1 cellular context compared by ENCODE assay signal in the genomic region with DNA sequence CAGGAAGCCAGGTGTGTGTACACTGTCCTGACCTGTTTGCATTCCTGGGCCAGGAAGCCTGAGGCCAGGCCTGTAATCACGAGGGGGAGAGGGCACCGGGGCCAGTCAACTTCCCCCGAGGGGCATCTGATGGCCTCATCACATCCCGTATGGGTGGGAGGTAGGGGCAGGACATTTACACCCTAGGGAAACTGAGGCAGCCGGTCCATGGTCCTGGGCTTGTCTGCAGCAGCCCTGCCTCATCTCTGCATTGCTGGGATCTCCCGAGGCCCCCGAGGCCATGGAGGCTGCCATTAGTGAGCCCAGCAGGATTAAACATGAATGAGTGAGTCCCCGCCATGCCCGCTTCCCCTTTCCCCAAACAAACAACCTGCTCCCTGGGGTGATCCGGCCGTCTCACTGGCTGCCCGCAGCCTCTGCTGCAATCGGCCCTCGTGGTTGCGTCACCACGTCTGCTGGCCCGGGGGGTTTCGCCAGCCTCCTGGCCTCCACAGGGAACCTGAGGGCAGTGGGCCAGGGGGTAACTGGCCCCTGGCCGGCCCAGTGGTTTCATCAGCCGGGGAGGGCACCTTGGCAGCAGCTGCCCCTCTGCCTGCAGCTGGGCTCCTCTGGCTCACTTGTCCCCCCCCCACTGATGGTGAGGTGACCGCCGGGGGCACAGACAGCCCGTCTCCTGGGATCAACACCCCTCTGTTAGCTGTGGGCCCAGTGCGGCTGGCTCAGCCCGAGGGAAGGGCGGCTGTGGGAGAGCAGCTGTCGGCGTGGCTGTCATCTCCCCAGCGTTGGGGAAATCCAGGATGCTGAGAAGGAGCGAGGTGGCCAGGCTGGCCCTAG.
TF ChIP-seq lines count a peak whose summit lies in the region.

No MANE protein-coding gene starts in this region.

TF ChIP-seq in HepG2, 621 proteins besides CTCF, POLR2A, EP300 and RAD21 (continued from another document and continues in another):
- TF ChIP-seq, protein P1, sequence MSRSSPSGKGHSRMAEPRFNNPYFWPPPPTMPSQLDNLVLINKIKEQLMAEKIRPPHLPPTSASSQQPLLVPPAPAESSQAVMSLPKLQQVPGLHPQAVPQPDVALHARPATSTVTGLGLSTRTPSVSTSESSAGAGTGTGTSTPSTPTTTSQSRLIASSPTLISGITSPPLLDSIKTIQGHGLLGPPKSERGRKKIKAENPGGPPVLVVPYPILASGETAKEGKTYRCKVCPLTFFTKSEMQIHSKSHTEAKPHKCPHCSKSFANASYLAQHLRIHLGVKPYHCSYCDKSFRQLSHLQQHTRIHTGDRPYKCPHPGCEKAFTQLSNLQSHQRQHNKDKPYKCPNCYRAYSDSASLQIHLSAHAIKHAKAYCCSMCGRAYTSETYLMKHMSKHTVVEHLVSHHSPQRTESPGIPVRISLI (CRISPR knock-in tag; IDR thresholded peaks at IDR 0.05; ENCODE audit: borderline replicate concordance) = no peak
- TF ChIP-seq TARDBP (CRISPR knock-in tag; IDR thresholded peaks at IDR 0.05) (peak; percentile 97), IRF9 (CRISPR knock-in tag; IDR thresholded peaks at IDR 0.05; ENCODE audit: borderline replicate concordance) (peak; percentile 2; the same call in 1 of the 2 replicates), MTA3 (CRISPR knock-in tag; IDR thresholded peaks at IDR 0.05) (no peak), HNF4A (CRISPR knock-in tag; IDR thresholded peaks at IDR 0.05) (peak; percentile 83), TFDP1 (CRISPR knock-in tag; IDR thresholded peaks at IDR 0.05; ENCODE audit: borderline replicate concordance) (peak; percentile 83), MIER3 (CRISPR knock-in tag; IDR thresholded peaks at IDR 0.05; ENCODE audit: borderline replicate concordance) (no peak; the same call in 1 of the 2 replicates), ZFP91 (CRISPR knock-in tag; IDR thresholded peaks at IDR 0.05; ENCODE audit: borderline replicate concordance) (peak; percentile 89), CHD2 (IDR thresholded peaks at IDR 0.05; ENCODE audit: low read depth, low read length) (no peak), MXD1 (CRISPR knock-in tag; IDR thresholded peaks at IDR 0.05) (0 out of 2 replicates have a peak, but pooled peaks have one; percentile 4), ZNF281 (CRISPR knock-in tag; IDR thresholded peaks at IDR 0.05; ENCODE audit: borderline replicate concordance) (peak; percentile 77), RBFOX2 (IDR thresholded peaks at IDR 0.05; ENCODE audit: low read depth, low read length) (peak; percentile 88), ZNF30 (CRISPR knock-in tag; IDR thresholded peaks at IDR 0.05) (peak; percentile 67; the same call in 1 of the 2 replicates), HHEX (CRISPR knock-in tag; IDR thresholded peaks at IDR 0.05) (peak; percentile 51; the same call in 1 of the 2 replicates), SALL2 (CRISPR knock-in tag; IDR thresholded peaks at IDR 0.05) (no peak), ZNF460 (CRISPR knock-in tag; IDR thresholded peaks at IDR 0.05; ENCODE audit: borderline replicate concordance) (peak; percentile 28; the same call in 1 of the 2 replicates), RBM39 (IDR thresholded peaks at IDR 0.05; ENCODE audit: low read depth, low read length, poor library complexity, severe bottlenecking) (no peak)
- TF ChIP-seq, protein P2, sequence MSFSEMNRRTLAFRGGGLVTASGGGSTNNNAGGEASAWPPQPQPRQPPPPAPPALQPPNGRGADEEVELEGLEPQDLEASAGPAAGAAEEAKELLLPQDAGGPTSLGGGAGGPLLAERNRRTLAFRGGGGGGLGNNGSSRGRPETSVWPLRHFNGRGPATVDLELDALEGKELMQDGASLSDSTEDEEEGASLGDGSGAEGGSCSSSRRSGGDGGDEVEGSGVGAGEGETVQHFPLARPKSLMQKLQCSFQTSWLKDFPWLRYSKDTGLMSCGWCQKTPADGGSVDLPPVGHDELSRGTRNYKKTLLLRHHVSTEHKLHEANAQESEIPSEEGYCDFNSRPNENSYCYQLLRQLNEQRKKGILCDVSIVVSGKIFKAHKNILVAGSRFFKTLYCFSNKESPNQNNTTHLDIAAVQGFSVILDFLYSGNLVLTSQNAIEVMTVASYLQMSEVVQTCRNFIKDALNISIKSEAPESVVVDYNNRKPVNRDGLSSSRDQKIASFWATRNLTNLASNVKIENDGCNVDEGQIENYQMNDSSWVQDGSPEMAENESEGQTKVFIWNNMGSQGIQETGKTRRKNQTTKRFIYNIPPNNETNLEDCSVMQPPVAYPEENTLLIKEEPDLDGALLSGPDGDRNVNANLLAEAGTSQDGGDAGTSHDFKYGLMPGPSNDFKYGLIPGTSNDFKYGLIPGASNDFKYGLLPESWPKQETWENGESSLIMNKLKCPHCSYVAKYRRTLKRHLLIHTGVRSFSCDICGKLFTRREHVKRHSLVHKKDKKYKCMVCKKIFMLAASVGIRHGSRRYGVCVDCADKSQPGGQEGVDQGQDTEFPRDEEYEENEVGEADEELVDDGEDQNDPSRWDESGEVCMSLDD (CRISPR knock-in tag; IDR thresholded peaks at IDR 0.05; ENCODE audit: borderline replicate concordance) = peak; percentile 95; the same call in 1 of the 2 replicates
- TF ChIP-seq, protein P3, sequence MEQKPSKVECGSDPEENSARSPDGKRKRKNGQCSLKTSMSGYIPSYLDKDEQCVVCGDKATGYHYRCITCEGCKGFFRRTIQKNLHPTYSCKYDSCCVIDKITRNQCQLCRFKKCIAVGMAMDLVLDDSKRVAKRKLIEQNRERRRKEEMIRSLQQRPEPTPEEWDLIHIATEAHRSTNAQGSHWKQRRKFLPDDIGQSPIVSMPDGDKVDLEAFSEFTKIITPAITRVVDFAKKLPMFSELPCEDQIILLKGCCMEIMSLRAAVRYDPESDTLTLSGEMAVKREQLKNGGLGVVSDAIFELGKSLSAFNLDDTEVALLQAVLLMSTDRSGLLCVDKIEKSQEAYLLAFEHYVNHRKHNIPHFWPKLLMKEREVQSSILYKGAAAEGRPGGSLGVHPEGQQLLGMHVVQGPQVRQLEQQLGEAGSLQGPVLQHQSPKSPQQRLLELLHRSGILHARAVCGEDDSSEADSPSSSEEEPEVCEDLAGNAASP (CRISPR knock-in tag; IDR thresholded peaks at IDR 0.05; ENCODE audit: borderline replicate concordance) = peak; percentile 90
- TF ChIP-seq, protein P4, sequence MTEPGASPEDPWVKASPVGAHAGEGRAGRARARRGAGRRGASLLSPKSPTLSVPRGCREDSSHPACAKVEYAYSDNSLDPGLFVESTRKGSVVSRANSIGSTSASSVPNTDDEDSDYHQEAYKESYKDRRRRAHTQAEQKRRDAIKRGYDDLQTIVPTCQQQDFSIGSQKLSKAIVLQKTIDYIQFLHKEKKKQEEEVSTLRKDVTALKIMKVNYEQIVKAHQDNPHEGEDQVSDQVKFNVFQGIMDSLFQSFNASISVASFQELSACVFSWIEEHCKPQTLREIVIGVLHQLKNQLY (CRISPR knock-in tag; IDR thresholded peaks at IDR 0.05) = peak; percentile 96
- TF ChIP-seq, protein P5, sequence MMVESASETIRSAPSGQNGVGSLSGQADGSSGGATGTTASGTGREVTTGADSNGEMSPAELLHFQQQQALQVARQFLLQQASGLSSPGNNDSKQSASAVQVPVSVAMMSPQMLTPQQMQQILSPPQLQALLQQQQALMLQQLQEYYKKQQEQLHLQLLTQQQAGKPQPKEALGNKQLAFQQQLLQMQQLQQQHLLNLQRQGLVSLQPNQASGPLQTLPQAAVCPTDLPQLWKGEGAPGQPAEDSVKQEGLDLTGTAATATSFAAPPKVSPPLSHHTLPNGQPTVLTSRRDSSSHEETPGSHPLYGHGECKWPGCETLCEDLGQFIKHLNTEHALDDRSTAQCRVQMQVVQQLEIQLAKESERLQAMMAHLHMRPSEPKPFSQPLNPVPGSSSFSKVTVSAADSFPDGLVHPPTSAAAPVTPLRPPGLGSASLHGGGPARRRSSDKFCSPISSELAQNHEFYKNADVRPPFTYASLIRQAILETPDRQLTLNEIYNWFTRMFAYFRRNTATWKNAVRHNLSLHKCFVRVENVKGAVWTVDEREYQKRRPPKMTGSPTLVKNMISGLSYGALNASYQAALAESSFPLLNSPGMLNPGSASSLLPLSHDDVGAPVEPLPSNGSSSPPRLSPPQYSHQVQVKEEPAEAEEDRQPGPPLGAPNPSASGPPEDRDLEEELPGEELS (CRISPR knock-in tag; IDR thresholded peaks at IDR 0.05) = peak; percentile 97
